ENCODE assay signal across 15 cellular contexts in genomic region chr20:38617011-38617829, GRCh38. TPM values are rescaled to one million over a fixed set of nuclear protein-coding genes. Genes with fewer than 3 reads are reported as not detected.
DNase-seq lines count a peak whose midpoint lies in the region; ATAC-seq lines count a peak whose summit lies in the region.
"Had no signal": no experiment of that assay in that cellular context is flagged by ENCODE, and none has a peak within 500 bp of the region (broad histone marks: within the 10 kb centered on the region; RNA-seq: fewer than 3 reads in every experiment).

No MANE protein-coding gene starts in this region.

- peaks cover 3% of the 10 kb centered on the region for H3K36me3 ChIP-seq in mesodermal cell (ENCODE audit: control insufficient read depth, insufficient read depth, low read length)
- H3K36me3 ChIP-seq: heart left ventricle had no signal

- WGBS in mesodermal cell (ENCODE audit: insufficient coverage in 2 of 2), 2 experiments, result 63 to 73% methylated on average over 14 of the region's 16 CpGs

- in situ Hi-C loops in T47D (cut with HindIII; ENCODE audit: low pct_unique_long_range_greater_than_20kb, low sequenced_read_pairs), result no loop called here

- no peak overlapping the region for H3K4me3 ChIP-seq in mesodermal cell (ENCODE audit: extremely low read depth, insufficient read depth, low read length, poor library complexity, severe bottlenecking)
- H3K4me3 ChIP-seq: heart left ventricle had no signal

- peak; percentile 50 for DNase-seq in Daoy (ENCODE audit: low read depth)
- peak; percentile 13 for DNase-seq in LHCN-M2 (ENCODE audit: low read depth)
- DNase-seq in T47D (ENCODE audit: low read depth in 1 of 2, low spot score in 1 of 2), result peak; percentile 54 to 84
- DNase-seq in Right ventricle myocardium inferior (ENCODE audit: missing footprints), result no peak
- no peak for DNase-seq in GOT3 (lab: John Stamatoyannopoulos, UW)
- DNase-seq in NCI-H2107 treated with DMSO at 0.1 percent for 48 hours (lab: John Stamatoyannopoulos, UW; ENCODE audit: unreplicated experiment), result no peak
- no peak for DNase-seq in NOMO-1 (lab: John Stamatoyannopoulos, UW; ENCODE audit: unreplicated experiment in 2 of 2)
- DNase-seq: activated T-cell treated with anti-CD3 and anti-CD28 coated beads, Interleukin-2, amount 50 U/mL, for 24 hours; amygdala; effector CD8-positive, alpha-beta T cell; heart left ventricle; NCI-H748 treated with DMSO at 0.1 percent for 48 hours had no signal

- H3K4me1 ChIP-seq in mesodermal cell (ENCODE audit: control insufficient read depth, insufficient read depth, low read length, poor library complexity, severe bottlenecking), result peaks cover 12% of the 10 kb centered on the region
- H3K4me1 ChIP-seq: heart left ventricle had no signal

- intact Hi-C loops in Right ventricle myocardium inferior (cut with DNase I), result no loop called here

- H3K9me3 ChIP-seq in mesodermal cell (ENCODE audit: control insufficient read depth, low read length), result no peaks in the 10 kb centered on the region
- H3K9me3 ChIP-seq: heart left ventricle had no signal

- ATAC-seq in Right ventricle myocardium inferior, result no peak
- ATAC-seq: heart left ventricle had no signal

- peak overlapping the region; percentile 87 for H3K27ac ChIP-seq in mesodermal cell (ENCODE audit: low read depth, low read length, severe bottlenecking)
- H3K27ac ChIP-seq: C4-2B, heart left ventricle had no signal

RNA-seq across cellular contexts. Expression of gene ARHGAP40, which starts 15.6 kb away (rescaled TPM):
- total RNA-seq in Daoy (2014; rRNA removed; shearing (Covaris generic)), result not detected in 2 replicates
- total RNA-seq in LHCN-M2 (2014; rRNA removed) (not detected in 2 replicates), Right ventricle myocardium inferior (not detected)
- not detected for polyA plus RNA-seq in LHCN-M2 (2012)
- polyA plus RNA-seq in mesodermal cell (2013, experiment 1 of 2), result 1.1 TPM
- polyA plus RNA-seq in mesodermal cell (2013, experiment 2 of 2), result 1.3 TPM
- total RNA-seq: heart left ventricle had no signal

RNA-seq across cellular contexts. Expression of gene ADIG, which starts 36.2 kb away (rescaled TPM):
- total RNA-seq in Daoy (2014; rRNA removed; shearing (Covaris generic)), result not detected in 2 replicates
- total RNA-seq in LHCN-M2 (2014; rRNA removed) (not detected in 2 replicates), Right ventricle myocardium inferior (0.43 TPM)
- polyA plus RNA-seq in LHCN-M2 (2012), result not detected
- polyA plus RNA-seq in mesodermal cell (2013, experiment 1 of 2), result not detected
- polyA plus RNA-seq in mesodermal cell (2013, experiment 2 of 2), result not detected
- total RNA-seq: heart left ventricle, mesothelial cell of epicardium had no signal
- polyA plus RNA-seq: heart left ventricle had no signal

Comparison
In these comparisons a context has a peak if more than half of its experiments do, and no peak if none do; other contexts are left out.
1. DNase-seq: peak in Daoy (single experiment), LHCN-M2 (single experiment) and T47D (2 of 2); none in Right ventricle myocardium inferior (single experiment), GOT3 (single experiment), NCI-H2107 treated with DMSO at 0.1 percent for 48 hours (single experiment) and NOMO-1 (0 of 2).